Comparison of ENCODE assay signal across 8 cellular contexts in genomic region chr18:61893971-61894750, GRCh38. TPM values are rescaled to one million over a fixed set of nuclear protein-coding genes. Genes with fewer than 3 reads are reported as not detected.
A peak's percentile ranks its signal among the peaks of the same experiment; 100 is the strongest.
DNase-seq lines count a peak whose midpoint lies in the region; ATAC-seq and TF ChIP-seq lines count a peak whose summit lies in the region.

No MANE protein-coding gene starts in this region.

- H3K36me3 ChIP-seq in RWPE2 (ENCODE audit: low read depth) = no peaks in the 10 kb centered on the region
- H3K36me3 ChIP-seq in suprapubic skin = no peaks in the 10 kb centered on the region

- H3K4me3 Mint-ChIP-seq in activated naive CD4-positive, alpha-beta T cell treated with anti-CD3 and anti-CD28 coated beads, Interleukin-2, amount 10 ng/mL, durations not matched to agents 7 days and 5 days = peak overlapping the region; percentile 76
- H3K4me3 Mint-ChIP-seq in glutamatergic neuron (ENCODE audit: unreplicated experiment) = peak overlapping the region; percentile 72

- H3K4me3 ChIP-seq in RWPE2 (ENCODE audit: severe bottlenecking) = peak overlapping the region; percentile 72
- peak overlapping the region; percentile 88 for H3K4me3 ChIP-seq in suprapubic skin

- no peak for TF ChIP-seq CTCF in GM20000 (IDR thresholded peaks at IDR 0.05; ENCODE audit: extremely low read depth, missing control alignments)
- TF ChIP-seq CTCF in RWPE2 (IDR thresholded peaks at IDR 0.05; ENCODE audit: poor library complexity, severe bottlenecking) = peak; percentile 45
- TF ChIP-seq CTCF in glutamatergic neuron (IDR thresholded peaks at IDR 0.05; ENCODE audit: partially characterized antibody, unreplicated experiment) = no peak
- no peak for TF ChIP-seq CTCF in suprapubic skin (IDR thresholded peaks at IDR 0.05)

- DNase-seq in COLO668 (lab: John Stamatoyannopoulos, UW; ENCODE audit: unreplicated experiment) (peak; percentile 82), GM20000 (ENCODE audit: low spot score) (peak; percentile 88), HT1080 (ENCODE audit: low read depth) (peak; percentile 61), RWPE2 (ENCODE audit: low spot score) (peak; percentile 58), glutamatergic neuron (peak; percentile 65), occipital lobe (lab: John Stamatoyannopoulos, UW) (peak; percentile 42), suprapubic skin (ENCODE audit: low spot score in 2 of 2) (peak; percentile 78 to 85)
- peak; percentile 78 for DNase-seq in activated naive CD4-positive, alpha-beta T cell treated with anti-CD3 and anti-CD28 coated beads, Interleukin-2, amount 10 ng/mL, durations not matched to agents 7 days and 5 days

- no peaks in the 10 kb centered on the region for H3K9me3 ChIP-seq in RWPE2 (ENCODE audit: severe bottlenecking)
- H3K9me3 ChIP-seq in suprapubic skin = no peaks in the 10 kb centered on the region

- no peak for TF ChIP-seq EP300 in suprapubic skin (IDR thresholded peaks at IDR 0.05)

- H3K27ac ChIP-seq in RWPE2 (ENCODE audit: poor library complexity, severe bottlenecking) (peak overlapping the region; percentile 11), suprapubic skin (peak overlapping the region; percentile 89)

- H3K27me3 Mint-ChIP-seq in activated naive CD4-positive, alpha-beta T cell treated with anti-CD3 and anti-CD28 coated beads, Interleukin-2, amount 10 ng/mL, durations not matched to agents 7 days and 5 days = peaks cover 83% of the 10 kb centered on the region
- peaks cover 5% of the 10 kb centered on the region for H3K27me3 Mint-ChIP-seq in glutamatergic neuron (ENCODE audit: unreplicated experiment)

- CTCF ChIA-PET in activated naive CD4-positive, alpha-beta T cell treated with anti-CD3 and anti-CD28 coated beads, Interleukin-2, amount 10 ng/mL, durations not matched to agents 7 days and 5 days (lab: Charles Lee) = interaction anchor here (0.8 to 1.9 kb wide), 5 partner anchors 8 to 315 kb away, joined by 3 to 5 read pairs (median 4); no protein-coding TSS in a partner anchor

- peaks cover 18% of the 10 kb centered on the region for H3K4me1 Mint-ChIP-seq in activated naive CD4-positive, alpha-beta T cell treated with anti-CD3 and anti-CD28 coated beads, Interleukin-2, amount 10 ng/mL, durations not matched to agents 7 days and 5 days
- peaks cover 13% of the 10 kb centered on the region for H3K4me1 Mint-ChIP-seq in glutamatergic neuron (ENCODE audit: low read depth, unreplicated experiment)

- no peaks in the 10 kb centered on the region for H3K9me3 Mint-ChIP-seq in activated naive CD4-positive, alpha-beta T cell treated with anti-CD3 and anti-CD28 coated beads, Interleukin-2, amount 10 ng/mL, durations not matched to agents 7 days and 5 days
- peaks cover 9% of the 10 kb centered on the region for H3K9me3 Mint-ChIP-seq in glutamatergic neuron (ENCODE audit: unreplicated experiment)

- H3K27ac Mint-ChIP-seq in activated naive CD4-positive, alpha-beta T cell treated with anti-CD3 and anti-CD28 coated beads, Interleukin-2, amount 10 ng/mL, durations not matched to agents 7 days and 5 days = no peak overlapping the region
- no peak overlapping the region for H3K27ac Mint-ChIP-seq in glutamatergic neuron (ENCODE audit: unreplicated experiment)

- 0% methylated on average over 25 of the region's 95 CpGs for whole genome bisulfite sequencing in suprapubic skin

- no peaks in the 10 kb centered on the region for H3K36me3 Mint-ChIP-seq in activated naive CD4-positive, alpha-beta T cell treated with anti-CD3 and anti-CD28 coated beads, Interleukin-2, amount 10 ng/mL, durations not matched to agents 7 days and 5 days
- no peaks in the 10 kb centered on the region for H3K36me3 Mint-ChIP-seq in glutamatergic neuron (ENCODE audit: unreplicated experiment)

- H3K27me3 ChIP-seq in RWPE2 (ENCODE audit: insufficient read depth, poor library complexity, severe bottlenecking) = no peaks in the 10 kb centered on the region
- H3K27me3 ChIP-seq in suprapubic skin = no peaks in the 10 kb centered on the region

- TF ChIP-seq POLR2A in suprapubic skin (IDR thresholded peaks at IDR 0.05) = peak in 1 of 2 donors; percentile 36

- H3K4me1 ChIP-seq in RWPE2 (ENCODE audit: insufficient read depth, poor library complexity, severe bottlenecking) = peaks cover 35% of the 10 kb centered on the region
- H3K4me1 ChIP-seq in suprapubic skin = peaks cover 51% of the 10 kb centered on the region

- ATAC-seq in RWPE2 (ENCODE audit: low read depth) = peak; percentile 36

RNA-seq across cellular contexts. Expression of gene RNF152, which starts 1.4 kb away (rescaled TPM):
- total RNA-seq in HT1080 (2014; rRNA removed; shearing (Covaris generic)) = 3.1 and 4.0 TPM in 2 replicates
- 1.6 and 4.7 TPM in 2 replicates for polyA plus RNA-seq in HT1080 (2015; cell fraction: cytosol; rRNA removed)
- 1.2 and 1.8 TPM in 2 replicates for polyA plus RNA-seq in HT1080 (2015; cell fraction: nucleus; rRNA removed)
- total RNA-seq in glutamatergic neuron (ENCODE audit: unreplicated experiment) (16.9 TPM), occipital lobe (97.9 TPM), suprapubic skin (100 to 1,000 TPM in 2 of 4 donors, 10 to 100 TPM in 2; 49.3 to 143 (median 95.2) TPM)

Comparison
In these comparisons a context has a peak if more than half of its experiments do, and no peak if none do; other contexts are left out.
1. Peak in every context shown above with its lines: DNase-seq, ATAC-seq, H3K4me3 ChIP-seq and H3K27ac ChIP-seq.